14 cellular contexts compared by ENCODE assay signal in genomic region chr11:118304809-118305248, GRCh38. TPM values are rescaled to one million over a fixed set of nuclear protein-coding genes. Genes with fewer than 3 reads are reported as not detected.
DNase-seq lines count a peak whose midpoint lies in the region; ATAC-seq and TF ChIP-seq lines count a peak whose summit lies in the region.
"Had no signal": no experiment of that assay in that cellular context is flagged by ENCODE, and none has a peak within 500 bp of the region (broad histone marks: within the 10 kb centered on the region; RNA-seq: fewer than 3 reads in every experiment).

No MANE protein-coding gene starts in this region.

- peaks cover 5% of the 10 kb centered on the region for H3K27me3 Mint-ChIP-seq in CD4-positive, CD25-positive, alpha-beta regulatory T cell
- H3K27me3 Mint-ChIP-seq in naive thymus-derived CD8-positive, alpha-beta T cell: no peaks in the 10 kb centered on the region

- peaks cover 19% of the 10 kb centered on the region for H3K36me3 ChIP-seq in CD4-positive, CD25-positive, alpha-beta regulatory T cell (ENCODE audit: control insufficient read depth, insufficient read depth, low read length)
- H3K36me3 ChIP-seq in OCI-LY7 (ENCODE audit: insufficient read depth, low read length) (no peaks in the 10 kb centered on the region), PC-9 (ENCODE audit: low read depth) (no peaks in the 10 kb centered on the region)
- H3K36me3 ChIP-seq: neutrophil had no signal

- no peaks in the 10 kb centered on the region for H3F3A ChIP-seq in PC-9 (ENCODE audit: insufficient read depth, low read depth)

- H3K79me2 ChIP-seq in OCI-LY7 (ENCODE audit: insufficient read depth, low read depth, low read length) (no peaks in the 10 kb centered on the region), PC-9 (ENCODE audit: low read depth) (no peaks in the 10 kb centered on the region)

- H3K4me2 ChIP-seq in OCI-LY7 (ENCODE audit: low read length) (peak overlapping the region; percentile 39), PC-9 (no peak overlapping the region)

- peak in 1 of 3 donors; percentile 79 for DNase-seq in CD4-positive, CD25-positive, alpha-beta regulatory T cell
- DNase-seq in OCI-LY7 (ENCODE audit: low spot score) (no peak), PC-9 (no peak), sciatic nerve (ENCODE audit: low spot score) (no peak), GF-D8 (lab: John Stamatoyannopoulos, UW) (no peak), HPDE6-E6E7 (ENCODE audit: extremely low spot score) (no peak)
- DNase-seq in activated naive CD4-positive, alpha-beta T cell treated with Interleukin-2 at 50 U/mL for 16 hours: peak; percentile 51
- peak in 3 of 10 donors; percentile 60 to 85 (median 68) for DNase-seq in naive thymus-derived CD8-positive, alpha-beta T cell
- DNase-seq: IMR-90, left colon, NCI-H187 treated with DMSO at 0.1 percent for 48 hours had no signal

- ATAC-seq in CD4-positive, CD25-positive, alpha-beta regulatory T cell (ENCODE audit: low read depth in 2 of 2): peak; percentile 30 to 50
- ATAC-seq in naive thymus-derived CD8-positive, alpha-beta T cell: peak; percentile 43 to 58
- no peak for ATAC-seq in sciatic nerve
- ATAC-seq: left colon, SK-N-SH treated with all-trans-retinoic acid at 6 μM for 48 hours had no signal

- H3K9me3 ChIP-seq in CD4-positive, CD25-positive, alpha-beta regulatory T cell (ENCODE audit: control insufficient read depth in 2 of 2, low read length in 2 of 2): no peaks in the 10 kb centered on the region
- H3K9me3 ChIP-seq in OCI-LY7 (ENCODE audit: low read length) (no peaks in the 10 kb centered on the region), PC-9 (ENCODE audit: insufficient read depth, low read depth) (no peaks in the 10 kb centered on the region)
- H3K9me3 ChIP-seq: neutrophil had no signal

- no peaks in the 10 kb centered on the region for H4K20me1 ChIP-seq in OCI-LY7 (ENCODE audit: insufficient read depth, low read length)
- H4K20me1 ChIP-seq in PC-9 (ENCODE audit: insufficient read depth): no peaks in the 10 kb centered on the region

- CTCF ChIA-PET in OCI-LY7 (lab: Charles Lee; ENCODE audit: unreplicated experiment) (interaction anchor here (0.6 kb wide), 2 partner anchors 9 to 79 kb away, joined by 3 read pairs; no protein-coding TSS in a partner anchor), PC-9 (lab: Charles Lee) (no interaction called here)

- POLR2A ChIA-PET in OCI-LY7 (lab: Charles Lee) (interaction anchor here (0.9 to 1.8 kb wide), 6 partner anchors 9 to 439 kb away, joined by 3 to 4 read pairs (median 4); no protein-coding TSS in a partner anchor), PC-9 (lab: Charles Lee; ENCODE audit: unreplicated experiment) (no interaction called here)
- POLR2A ChIA-PET in naive thymus-derived CD8-positive, alpha-beta T cell (lab: Charles Lee): interaction anchor here (0.9 to 4.2 kb wide), 17 partner anchors 9 to 607 kb away, joined by 3 to 33 read pairs (median 5); partner anchors contain the start of genes JAML, KMT2A, MPZL3 and UBE4A

- H3K4me1 ChIP-seq in CD4-positive, CD25-positive, alpha-beta regulatory T cell (ENCODE audit: control insufficient read depth, insufficient read depth, low read length, poor library complexity, severe bottlenecking): peaks cover 61% of the 10 kb centered on the region
- H3K4me1 ChIP-seq in OCI-LY7 (ENCODE audit: insufficient read depth, low read length, poor library complexity, severe bottlenecking): peaks cover 13% of the 10 kb centered on the region
- no peaks in the 10 kb centered on the region for H3K4me1 ChIP-seq in PC-9 (replicated peaks; ENCODE audit: insufficient read depth)

- BruUV-seq in OCI-LY7 (replicated peaks; lab: Mats Ljungman, UMichigan) (no TSS peak), PC-9 (replicated peaks; lab: Mats Ljungman, UMichigan) (no TSS peak)

- peaks cover 14 to 78% (median 44%) of the 10 kb centered on the region in 4 donors for H3K4me1 Mint-ChIP-seq in CD4-positive, CD25-positive, alpha-beta regulatory T cell
- peaks cover 44 to 90% (median 78%) of the 10 kb centered on the region in 4 donors for H3K4me1 Mint-ChIP-seq in naive thymus-derived CD8-positive, alpha-beta T cell
- H3K4me1 Mint-ChIP-seq: brain had no signal

- H3K4me3 ChIP-seq in CD4-positive, CD25-positive, alpha-beta regulatory T cell (ENCODE audit: low read depth, low read length): peak overlapping the region; percentile 98
- H3K4me3 ChIP-seq in OCI-LY7 (ENCODE audit: low read depth, low read length, poor library complexity, severe bottlenecking): no peak overlapping the region
- H3K4me3 ChIP-seq in PC-9: no peak overlapping the region

- H3K9me2 ChIP-seq in OCI-LY7 (ENCODE audit: insufficient read depth, low read length) (no peaks in the 10 kb centered on the region), PC-9 (ENCODE audit: insufficient read depth) (no peaks in the 10 kb centered on the region)

- intact Hi-C loops in OCI-LY7 (cut with micrococcal nuclease; ENCODE audit: unreplicated experiment) (no loop called here), PC-9 (cut with micrococcal nuclease; ENCODE audit: unreplicated experiment) (no loop called here), sciatic nerve (cut with DNase I) (no loop called here)

- H3K27ac ChIP-seq in CD4-positive, CD25-positive, alpha-beta regulatory T cell (ENCODE audit: insufficient read depth, low read length, poor library complexity, severe bottlenecking): peak overlapping the region; percentile 89
- no peak overlapping the region for H3K27ac ChIP-seq in OCI-LY7 (ENCODE audit: low read depth, low read length, poor library complexity, severe bottlenecking)
- H3K27ac ChIP-seq in PC-9: no peak overlapping the region
- H3K27ac ChIP-seq: neutrophil had no signal

- TF ChIP-seq CTCF in OCI-LY7 (conservative IDR thresholded peaks at IDR 0.05; ENCODE audit: low read length) (no peak), PC-9 (conservative IDR thresholded peaks at IDR 0.05) (no peak)

- peak overlapping the region; percentile 99 to 100 (median 99) for H3K27ac Mint-ChIP-seq in CD4-positive, CD25-positive, alpha-beta regulatory T cell
- H3K27ac Mint-ChIP-seq in naive thymus-derived CD8-positive, alpha-beta T cell: peak overlapping the region; percentile 98 to 100 (median 99)
- H3K27ac Mint-ChIP-seq: brain had no signal

- H3K27me3 ChIP-seq in CD4-positive, CD25-positive, alpha-beta regulatory T cell (ENCODE audit: control insufficient read depth, insufficient read depth, low read length): no peaks in the 10 kb centered on the region
- H3K27me3 ChIP-seq in PC-9 (ENCODE audit: insufficient read depth, low read depth): peaks cover 24% of the 10 kb centered on the region
- H3K27me3 ChIP-seq: neutrophil had no signal

- H3K36me3 Mint-ChIP-seq in CD4-positive, CD25-positive, alpha-beta regulatory T cell: peaks cover 41% of the 10 kb centered on the region
- H3K36me3 Mint-ChIP-seq in naive thymus-derived CD8-positive, alpha-beta T cell: peaks cover 21 to 42% (median 40%) of the 10 kb centered on the region in 3 donors
- H3K36me3 Mint-ChIP-seq: brain had no signal

- no peaks in the 10 kb centered on the region for H3K9me3 Mint-ChIP-seq in CD4-positive, CD25-positive, alpha-beta regulatory T cell
- no peaks in the 10 kb centered on the region for H3K9me3 Mint-ChIP-seq in naive thymus-derived CD8-positive, alpha-beta T cell
- H3K9me3 Mint-ChIP-seq: brain had no signal

- H2AFZ ChIP-seq in OCI-LY7 (ENCODE audit: low read length): peak overlapping the region; percentile 89
- no peak overlapping the region for H2AFZ ChIP-seq in PC-9

- peak overlapping the region; percentile 98 to 100 (median 100) for H3K4me3 Mint-ChIP-seq in CD4-positive, CD25-positive, alpha-beta regulatory T cell
- peak overlapping the region; percentile 90 to 100 (median 99) for H3K4me3 Mint-ChIP-seq in naive thymus-derived CD8-positive, alpha-beta T cell
- H3K4me3 Mint-ChIP-seq: brain had no signal

RNA-seq across cellular contexts. Expression of gene CD3E, which starts 0.3 kb away (rescaled TPM):
- 585 TPM for total RNA-seq in CD4-positive, CD25-positive, alpha-beta regulatory T cell
- 100 to 1,000 TPM; 704 to 823 (median 778) TPM for polyA plus RNA-seq in CD4-positive, CD25-positive, alpha-beta regulatory T cell
- not detected in 2 replicates for total RNA-seq in OCI-LY7 (2014; rRNA removed; shearing (Covaris generic))
- 1.7 and 2.0 TPM in 2 replicates for total RNA-seq in OCI-LY7 (2022)
- total RNA-seq in naive thymus-derived CD8-positive, alpha-beta T cell: 100 to 1,000 TPM; 564 to 620 TPM
- 1,000 to 10,000 TPM in 1 of 3 donors, 100 to 1,000 TPM in 2; 811 to 1,213 (median 948) TPM for polyA plus RNA-seq in naive thymus-derived CD8-positive, alpha-beta T cell
- total RNA-seq in PC-9 (2021): not detected in 2 replicates
- 2.5 TPM for total RNA-seq in sciatic nerve
- total RNA-seq: IMR-90 had no signal
- polyA plus RNA-seq: IMR-90 had no signal

RNA-seq across cellular contexts. Expression of gene CD3D, which starts 37.7 kb away (rescaled TPM):
- total RNA-seq in CD4-positive, CD25-positive, alpha-beta regulatory T cell: 476 TPM
- polyA plus RNA-seq in CD4-positive, CD25-positive, alpha-beta regulatory T cell: 1,000 to 10,000 TPM; 1,148 to 1,577 (median 1,304) TPM
- not detected in 2 replicates for total RNA-seq in OCI-LY7 (2014; rRNA removed; shearing (Covaris generic))
- total RNA-seq in OCI-LY7 (2022) (not detected in 2 replicates), PC-9 (2021) (not detected in 2 replicates), sciatic nerve (3.8 TPM)
- 100 to 1,000 TPM; 355 to 362 TPM for total RNA-seq in naive thymus-derived CD8-positive, alpha-beta T cell
- polyA plus RNA-seq in naive thymus-derived CD8-positive, alpha-beta T cell: 1,000 to 10,000 TPM; 1,161 to 1,259 (median 1,215) TPM
- total RNA-seq: IMR-90 had no signal
- polyA plus RNA-seq: IMR-90 had no signal

RNA-seq across cellular contexts. Expression of gene CD3G, which starts 39.3 kb away (rescaled TPM):
- 196 TPM for total RNA-seq in CD4-positive, CD25-positive, alpha-beta regulatory T cell
- polyA plus RNA-seq in CD4-positive, CD25-positive, alpha-beta regulatory T cell: 100 to 1,000 TPM; 393 to 477 (median 433) TPM
- total RNA-seq in OCI-LY7 (2014; rRNA removed; shearing (Covaris generic)): not detected in 2 replicates
- total RNA-seq in OCI-LY7 (2022): not detected in 2 replicates
- total RNA-seq in naive thymus-derived CD8-positive, alpha-beta T cell: 100 to 1,000 TPM; 202 to 209 TPM
- polyA plus RNA-seq in naive thymus-derived CD8-positive, alpha-beta T cell: 100 to 1,000 TPM; 397 to 400 (median 397) TPM
- not detected in 2 replicates for total RNA-seq in PC-9 (2021)
- 1.2 TPM for total RNA-seq in sciatic nerve
- total RNA-seq: IMR-90 had no signal
- polyA plus RNA-seq: IMR-90 had no signal

RNA-seq across cellular contexts. Expression of gene MPZL2, which starts 40.7 kb away (rescaled TPM):
- 1.0 TPM for total RNA-seq in CD4-positive, CD25-positive, alpha-beta regulatory T cell
- under 1 TPM in 1 of 4 donors, not detected in 3; 0.37 TPM for polyA plus RNA-seq in CD4-positive, CD25-positive, alpha-beta regulatory T cell
- total RNA-seq in OCI-LY7 (2014; rRNA removed; shearing (Covaris generic)): not detected in 2 replicates
- total RNA-seq in OCI-LY7 (2022) (not detected in 2 replicates), PC-9 (2021) (39.4 and 43.1 TPM in 2 replicates), sciatic nerve (49.6 TPM)
- total RNA-seq in naive thymus-derived CD8-positive, alpha-beta T cell: 1 to 10 TPM; 2.8 to 3.1 TPM
- polyA plus RNA-seq in naive thymus-derived CD8-positive, alpha-beta T cell: 1 to 10 TPM in 2 of 3 donors, under 1 TPM in 1; 0.94 to 3.1 (median 1.2) TPM
- total RNA-seq: IMR-90 had no signal
- polyA plus RNA-seq: IMR-90 had no signal

RNA-seq across cellular contexts. Expression of gene MPZL3, which starts 52.7 kb away (rescaled TPM):
- total RNA-seq in CD4-positive, CD25-positive, alpha-beta regulatory T cell: 16.1 TPM
- 10 to 100 TPM in 1 of 4 donors, 1 to 10 TPM in 3; 4.5 to 12.2 (median 6.3) TPM for polyA plus RNA-seq in CD4-positive, CD25-positive, alpha-beta regulatory T cell
- total RNA-seq in OCI-LY7 (2014; rRNA removed; shearing (Covaris generic)): 1.9 and 2.2 TPM in 2 replicates
- total RNA-seq in OCI-LY7 (2022) (5.8 and 6.9 TPM in 2 replicates), PC-9 (2021) (13.4 and 16.8 TPM in 2 replicates), sciatic nerve (2.7 TPM)
- 10 to 100 TPM; 11.2 to 12.6 TPM for total RNA-seq in naive thymus-derived CD8-positive, alpha-beta T cell
- 1 to 10 TPM; 1.9 to 3.4 (median 3.2) TPM for polyA plus RNA-seq in naive thymus-derived CD8-positive, alpha-beta T cell

Comparison
In these comparisons a context has a peak if more than half of its experiments do, and no peak if none do; other contexts are left out.
1. RNA of gene CD3E, which starts 0.3 kb away (total RNA-seq): 564 to 620 TPM in naive thymus-derived CD8-positive, alpha-beta T cell and 585 TPM in CD4-positive, CD25-positive, alpha-beta regulatory T cell (single experiment); 2.5 TPM in sciatic nerve (single experiment), 1.7 to 2.0 TPM in OCI-LY7 and not detected in PC-9; every median in the first group is over 100 times any median in the second.
2. RNA of gene CD3D, which starts 37.7 kb away (total RNA-seq): 476 TPM in CD4-positive, CD25-positive, alpha-beta regulatory T cell (single experiment) and 355 to 362 TPM in naive thymus-derived CD8-positive, alpha-beta T cell; 3.8 TPM in sciatic nerve (single experiment), not detected in OCI-LY7 and not detected in PC-9; every median in the first group is over 10 times any median in the second.
3. RNA of gene CD3G, which starts 39.3 kb away (total RNA-seq): 202 to 209 TPM in naive thymus-derived CD8-positive, alpha-beta T cell and 196 TPM in CD4-positive, CD25-positive, alpha-beta regulatory T cell (single experiment); 1.2 TPM in sciatic nerve (single experiment), not detected in OCI-LY7 and not detected in PC-9; every median in the first group is over 10 times any median in the second.